Comparison of ENCODE assay signal across 8 cellular contexts in genomic region chr10:110209399-110209925, GRCh38. TPM values are rescaled to one million over a fixed set of nuclear protein-coding genes. Genes with fewer than 3 reads are reported as not detected.
DNase-seq lines count a peak whose midpoint lies in the region; ATAC-seq and TF ChIP-seq lines count a peak whose summit lies in the region.

No MANE protein-coding gene starts in this region.

- ATAC-seq in GM23338 (peak; percentile 1; the same call in 2 of the 3 replicates), GM21526 (IDR thresholded peaks at IDR 0.05; ENCODE audit: low FRiP score, unreplicated experiment) (no peak)
- ATAC-seq in activated naive CD8-positive, alpha-beta T cell treated with anti-CD3 and anti-CD28 coated beads, Interleukin-2, amount 50 U/mL, for 24 hours = peak; percentile 2

- 0 out of 2 replicates have a peak, but pooled peaks cover 12% of the 10 kb centered on the region for H3F3A ChIP-seq in GM23338 (replicated peaks; ENCODE audit: low read depth)

- H3K36me3 Mint-ChIP-seq in GM23338 (ENCODE audit: low read depth) (no peaks in the 10 kb centered on the region; the same call in 2 of the 3 replicates), osteocyte (ENCODE audit: unreplicated experiment) (no peaks in the 10 kb centered on the region)
- H3K36me3 Mint-ChIP-seq in activated naive CD8-positive, alpha-beta T cell treated with anti-CD3 and anti-CD28 coated beads, Interleukin-2, amount 50 U/mL, for 24 hours (ENCODE audit: low read depth) = no peaks in the 10 kb centered on the region

- no peaks in the 10 kb centered on the region for H3K9me3 ChIP-seq in vagina

- peak overlapping the region; percentile 93 for H3K4me3 ChIP-seq in ACC112 (ENCODE audit: low read depth, low read length)
- peak overlapping the region; percentile 91 for H3K4me3 ChIP-seq in GM23338
- H3K4me3 ChIP-seq in vagina = peak overlapping the region; percentile 78 to 83

- TF ChIP-seq POLR2A in vagina (IDR thresholded peaks at IDR 0.05) = no peak

- H3K27me3 Mint-ChIP-seq in GM23338 (ENCODE audit: insufficient read depth, low read depth, poor library complexity) (peaks cover 74% of the 10 kb centered on the region), osteocyte (ENCODE audit: unreplicated experiment) (no peaks in the 10 kb centered on the region)
- peaks cover 24% of the 10 kb centered on the region for H3K27me3 Mint-ChIP-seq in activated naive CD8-positive, alpha-beta T cell treated with anti-CD3 and anti-CD28 coated beads, Interleukin-2, amount 50 U/mL, for 24 hours

- H2AFZ ChIP-seq in ACC112 (ENCODE audit: low read length, unreplicated experiment) = peak overlapping the region; percentile 65
- peak overlapping the region; percentile 9; the same call in 1 of the 2 replicates for H2AFZ ChIP-seq in GM23338

- H3K27ac ChIP-seq in ACC112 (ENCODE audit: low read depth, low read length) = peak overlapping the region; percentile 45
- H3K27ac ChIP-seq in GM23338 (ENCODE audit: low read depth) = no peak overlapping the region
- peak overlapping the region; percentile 98 for H3K27ac ChIP-seq in vagina

- H3K79me2 ChIP-seq in ACC112 (ENCODE audit: control insufficient read depth, insufficient read depth, low read length, unreplicated experiment) = no peaks in the 10 kb centered on the region
- no peaks in the 10 kb centered on the region for H3K79me2 ChIP-seq in GM23338 (replicated peaks; ENCODE audit: insufficient read depth)

- intact Hi-C loops in head of caudate nucleus (cut with DNase I) = loop anchor here (5.0 kb wide), 2 partner anchors 58 to 72 kb away; no protein-coding TSS in a partner anchor
- intact Hi-C loops in vagina (cut with DNase I) = loop anchor here (5.0 kb wide), 1 partner anchor 67 kb away; no protein-coding TSS in a partner anchor

- H3K4me2 ChIP-seq in GM23338 = peak overlapping the region; percentile 99

- H3K9me2 ChIP-seq in GM23338 (ENCODE audit: insufficient read depth) = no peaks in the 10 kb centered on the region

- TF ChIP-seq CTCF in GM23338 (conservative IDR thresholded peaks at IDR 0.05; ENCODE audit: low read depth in 2 of 2) (no peak), osteocyte (IDR thresholded peaks at IDR 0.05) (peak; percentile 0), vagina (IDR thresholded peaks at IDR 0.05) (no peak)

- no peaks in the 10 kb centered on the region for H3K27me3 ChIP-seq in ACC112 (ENCODE audit: insufficient read depth, low read length)
- peaks cover 87% of the 10 kb centered on the region for H3K27me3 ChIP-seq in GM23338 (ENCODE audit: insufficient read depth)
- H3K27me3 ChIP-seq in vagina = no peaks in the 10 kb centered on the region

- H3K36me3 ChIP-seq in ACC112 (ENCODE audit: insufficient read depth, low read length) (no peaks in the 10 kb centered on the region), GM23338 (ENCODE audit: insufficient read depth) (no peaks in the 10 kb centered on the region), vagina (no peaks in the 10 kb centered on the region)

- no peaks in the 10 kb centered on the region for H3K9me3 Mint-ChIP-seq in GM23338
- H3K9me3 Mint-ChIP-seq in activated naive CD8-positive, alpha-beta T cell treated with anti-CD3 and anti-CD28 coated beads, Interleukin-2, amount 50 U/mL, for 24 hours = no peaks in the 10 kb centered on the region
- H3K9me3 Mint-ChIP-seq in osteocyte (ENCODE audit: unreplicated experiment) = no peaks in the 10 kb centered on the region

- H3K4me1 ChIP-seq in ACC112 (ENCODE audit: control insufficient read depth, insufficient read depth, low read length, unreplicated experiment) (peaks cover 10% of the 10 kb centered on the region), GM23338 (ENCODE audit: insufficient read depth) (peaks cover 34% of the 10 kb centered on the region), vagina (peaks cover 20% of the 10 kb centered on the region)

- peak overlapping the region; percentile 79; the same call in 1 of the 2 replicates for H3K27ac Mint-ChIP-seq in GM23338
- peak overlapping the region; percentile 89 for H3K27ac Mint-ChIP-seq in activated naive CD8-positive, alpha-beta T cell treated with anti-CD3 and anti-CD28 coated beads, Interleukin-2, amount 50 U/mL, for 24 hours
- peak overlapping the region; percentile 83 for H3K27ac Mint-ChIP-seq in osteocyte (ENCODE audit: unreplicated experiment)

- peak overlapping the region; percentile 90 for H3K4me3 Mint-ChIP-seq in GM23338
- H3K4me3 Mint-ChIP-seq in activated naive CD8-positive, alpha-beta T cell treated with anti-CD3 and anti-CD28 coated beads, Interleukin-2, amount 50 U/mL, for 24 hours = peak overlapping the region; percentile 91
- H3K4me3 Mint-ChIP-seq in osteocyte (ENCODE audit: unreplicated experiment) = peak overlapping the region; percentile 98

- peak; percentile 66 for DNase-seq in GM23338 (ENCODE audit: low spot score)
- DNase-seq in RKO (ENCODE audit: low spot score) = peak; percentile 83
- peak; percentile 73 for DNase-seq in activated naive CD8-positive, alpha-beta T cell treated with anti-CD3 and anti-CD28 coated beads, Interleukin-2, amount 50 U/mL, for 24 hours
- DNase-seq in head of caudate nucleus = peak in 38 of 42 donors; percentile 40 to 87 (median 72)
- no peak for DNase-seq in osteocyte (ENCODE audit: extremely low spot score, unreplicated experiment)
- DNase-seq in vagina (ENCODE audit: extremely low spot score in 2 of 2) = no peak

- H3K4me1 Mint-ChIP-seq in GM23338 (peaks cover 39% of the 10 kb centered on the region), osteocyte (ENCODE audit: unreplicated experiment) (peaks cover 38% of the 10 kb centered on the region)
- peaks cover 48% of the 10 kb centered on the region for H3K4me1 Mint-ChIP-seq in activated naive CD8-positive, alpha-beta T cell treated with anti-CD3 and anti-CD28 coated beads, Interleukin-2, amount 50 U/mL, for 24 hours

- H4K20me1 ChIP-seq in GM23338 (replicated peaks; ENCODE audit: insufficient read depth) = 0 out of 2 replicates have a peak, but pooled peaks cover 3% of the 10 kb centered on the region

TF ChIP-seq in GM23338, 12 proteins besides CTCF, POLR2A, EP300 and RAD21 (continues in another document):
- TF ChIP-seq ZNF331 (CRISPR knock-in tag; IDR thresholded peaks at IDR 0.05; ENCODE audit: low read depth) (no peak), EZH2phosphoT487 (IDR thresholded peaks at IDR 0.05; ENCODE audit: unreplicated experiment) (peak; percentile 38), NANOG (IDR thresholded peaks at IDR 0.05; ENCODE audit: borderline replicate concordance) (no peak), EZH2 (IDR thresholded peaks at IDR 0.05; ENCODE audit: low read depth, unreplicated experiment) (peak; percentile 85), CREB1 (CRISPR knock-in tag; IDR thresholded peaks at IDR 0.05; ENCODE audit: low read depth) (no peak)
- TF ChIP-seq, protein P1, sequence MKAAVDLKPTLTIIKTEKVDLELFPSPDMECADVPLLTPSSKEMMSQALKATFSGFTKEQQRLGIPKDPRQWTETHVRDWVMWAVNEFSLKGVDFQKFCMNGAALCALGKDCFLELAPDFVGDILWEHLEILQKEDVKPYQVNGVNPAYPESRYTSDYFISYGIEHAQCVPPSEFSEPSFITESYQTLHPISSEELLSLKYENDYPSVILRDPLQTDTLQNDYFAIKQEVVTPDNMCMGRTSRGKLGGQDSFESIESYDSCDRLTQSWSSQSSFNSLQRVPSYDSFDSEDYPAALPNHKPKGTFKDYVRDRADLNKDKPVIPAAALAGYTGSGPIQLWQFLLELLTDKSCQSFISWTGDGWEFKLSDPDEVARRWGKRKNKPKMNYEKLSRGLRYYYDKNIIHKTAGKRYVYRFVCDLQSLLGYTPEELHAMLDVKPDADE (IDR thresholded peaks at IDR 0.05) = no peak

RNA-seq across cellular contexts. Expression of gene MXI1, which starts 2.1 kb away (rescaled TPM):
- total RNA-seq in GM23338 (2014; rRNA removed; shearing (Covaris generic)) = 5.1 and 6.9 TPM in 2 replicates
- polyA plus RNA-seq in GM23338 (2016; fragmentation: Nextera tagmentation; extraction: Ambion mirVana) = 8.5 and 8.6 TPM in 2 replicates
- total RNA-seq in osteocyte (31.9 and 32.2 TPM in 2 replicates), vagina (49.8 TPM)

Comparison
In these comparisons a context has a peak if more than half of its experiments do, and no peak if none do; other contexts are left out.
1. DNase-seq: peak in GM23338 (single experiment), RKO (single experiment), activated naive CD8-positive, alpha-beta T cell treated with anti-CD3 and anti-CD28 coated beads, Interleukin-2, amount 50 U/mL, for 24 hours (single experiment) and head of caudate nucleus (38 of 42); none in osteocyte (single experiment) and vagina (0 of 2).
2. Peak in every context shown above with its lines, with median percentiles within 50 percentile points of each other: H3K4me3 ChIP-seq, H3K27ac Mint-ChIP-seq and H3K4me3 Mint-ChIP-seq.